ENCODE assay signal across 21 cellular contexts in the genomic region with DNA sequence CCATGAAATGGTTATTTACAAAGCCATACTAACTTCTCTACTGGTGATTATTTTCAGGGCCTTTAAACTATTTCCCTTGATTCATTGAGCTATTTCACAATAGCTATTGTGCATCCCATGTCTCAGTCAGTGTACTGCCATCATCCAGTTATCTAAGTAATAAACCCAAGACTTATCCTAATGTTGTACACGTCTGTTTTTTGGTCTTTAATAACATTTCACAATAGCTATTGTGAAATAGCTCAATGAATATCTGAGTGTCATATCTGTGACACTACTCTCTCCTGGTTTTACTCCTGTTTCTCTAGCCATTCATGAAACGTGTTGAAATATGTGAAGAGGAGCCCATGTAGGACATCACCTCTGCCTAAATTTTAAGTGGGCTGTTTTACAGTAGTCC. TPM values are rescaled to one million over a fixed set of nuclear protein-coding genes. Genes with fewer than 3 reads are reported as not detected.
DNase-seq lines count a peak whose midpoint lies in the region; ATAC-seq, FAIRE-seq and TF ChIP-seq lines count a peak whose summit lies in the region.
"Had no signal": no experiment of that assay in that cellular context is flagged by ENCODE, and none has a peak within 500 bp of the region (broad histone marks: within the 10 kb centered on the region; RNA-seq: fewer than 3 reads in every experiment).

No MANE protein-coding gene starts in this region.

- intact Hi-C loops in HepG2 (cut with micrococcal nuclease; ENCODE audit: unreplicated experiment) (loop anchor here (10.0 kb wide), 1 partner anchor 57 kb away; no protein-coding TSS in a partner anchor), right lobe of liver (cut with DNase I) (no loop called here)

- TF ChIP-seq EP300 in HepG2 (IDR thresholded peaks at IDR 0.05; ENCODE audit: low read depth in 2 of 2, low read length in 2 of 2) (no peak), HepG2 (CRISPR knock-in tag; IDR thresholded peaks at IDR 0.05; ENCODE audit: borderline replicate concordance) (no peak), gastroesophageal sphincter (IDR thresholded peaks at IDR 0.05) (no peak)

- H4K20me1 ChIP-seq in HepG2 (ENCODE audit: insufficient read depth, low read length) = no peaks in the 10 kb centered on the region
- H4K20me1 ChIP-seq: BLaER1 treated with 17β-estradiol and CSF1 and Interleukin-3, amounts not matched to agents 10 nM and 100 nM had no signal

- H3K4me3 ChIP-seq in HepG2 (replicated peaks in 1 of 3; ENCODE audit: insufficient read depth in 1 of 3, low read depth in 2 of 3, low read length in 3 of 3) (no peak overlapping the region), right lobe of liver (no peak overlapping the region), cardiac fibroblast (replicated peaks in 1 of 2; ENCODE audit: low read depth in 2 of 2, low read length in 2 of 2) (no peak overlapping the region), gastroesophageal sphincter (no peak overlapping the region)
- H3K4me3 ChIP-seq: BLaER1 treated with 17β-estradiol and CSF1 and Interleukin-3, amounts not matched to agents 10 nM and 100 nM; SJSA1 had no signal

- H3K79me2 ChIP-seq in HepG2 (ENCODE audit: insufficient read depth, low read length) = no peaks in the 10 kb centered on the region

- POLR2A ChIA-PET in HepG2 (lab: Yijun Ruan, JAX) = no interaction called here

- FAIRE-seq in HepG2 (lab: Jason Lieb, UNC) (no peak), GM12891 (lab: Jason Lieb, UNC) (no peak)
- FAIRE-seq: G401.6, GM18507 had no signal

- H3K27ac ChIP-seq in HepG2 (ENCODE audit: extremely low read length, insufficient read depth, low read length) = no peak overlapping the region
- H3K27ac ChIP-seq in right lobe of liver = no peak overlapping the region
- no peak overlapping the region for H3K27ac ChIP-seq in gastroesophageal sphincter
- H3K27ac ChIP-seq: BLaER1 treated with 17β-estradiol and CSF1 and Interleukin-3, amounts not matched to agents 10 nM and 100 nM; RWPE1; SJSA1 had no signal

- H3K27me3 ChIP-seq in HepG2 (ENCODE audit: control insufficient read depth in 1 of 2, insufficient read depth in 2 of 2, low read length in 2 of 2) = no peaks in the 10 kb centered on the region; a peak in 1 of 5 replicates
- H3K27me3 ChIP-seq in right lobe of liver = no peaks in the 10 kb centered on the region
- H3K27me3 ChIP-seq in gastroesophageal sphincter = no peaks in the 10 kb centered on the region
- H3K27me3 ChIP-seq: BLaER1 treated with 17β-estradiol and CSF1 and Interleukin-3, amounts not matched to agents 10 nM and 100 nM; SJSA1 had no signal

- H3K4me1 ChIP-seq in HepG2 (ENCODE audit: insufficient read depth, low read length) (peaks cover 13% of the 10 kb centered on the region), right lobe of liver (no peaks in the 10 kb centered on the region), gastroesophageal sphincter (no peaks in the 10 kb centered on the region)
- H3K4me1 ChIP-seq: BLaER1 treated with 17β-estradiol and CSF1 and Interleukin-3, amounts not matched to agents 10 nM and 100 nM; SJSA1 had no signal

- CTCF ChIA-PET in HepG2 (lab: Yijun Ruan, JAX; ENCODE audit: low intra/inter-chr PET ratio, low total read pairs) = no interaction called here

- WGBS in HepG2 (ENCODE audit: low lambda C conversion rate) = 40% methylated on average over 2 of the region's 2 CpGs
- WGBS in right lobe of liver (ENCODE audit: insufficient coverage, low coverage, low lambda C conversion rate, missing lambda C conversion rate) = 21% methylated on average over 2 of the region's 2 CpGs
- WGBS in gastroesophageal sphincter (ENCODE audit: low coverage in 1 of 2), 2 donors = 62 to 90% methylated on average over 2 of the region's 2 CpGs

- TF ChIP-seq CTCF in HepG2 (CRISPR knock-in tag; IDR thresholded peaks at IDR 0.05) = no peak
- TF ChIP-seq CTCF in right lobe of liver (IDR thresholded peaks at IDR 0.05) = no peak
- no peak for TF ChIP-seq CTCF in cardiac fibroblast (IDR thresholded peaks at IDR 0.05; ENCODE audit: low read depth, low read length)
- no peak for TF ChIP-seq CTCF in gastroesophageal sphincter (IDR thresholded peaks at IDR 0.05)

- no peak overlapping the region for H3K4me2 ChIP-seq in HepG2 (ENCODE audit: low read depth, low read length)
- H3K4me2 ChIP-seq: BLaER1 treated with 17β-estradiol and CSF1 and Interleukin-3, amounts not matched to agents 10 nM and 100 nM had no signal

- H3K9me3 ChIP-seq in HepG2 (ENCODE audit: low read length) = no peaks in the 10 kb centered on the region
- H3K9me3 ChIP-seq in right lobe of liver = no peaks in the 10 kb centered on the region
- H3K9me3 ChIP-seq in gastroesophageal sphincter = no peaks in the 10 kb centered on the region
- H3K9me3 ChIP-seq: SJSA1 had no signal

- no peak for ATAC-seq in HepG2
- no peak for ATAC-seq in right lobe of liver
- peak; percentile 55 for ATAC-seq in gastroesophageal sphincter

- BruUV-seq in HepG2 (replicated peaks; lab: Mats Ljungman, UMichigan) = no TSS peak

- H3K36me3 ChIP-seq in HepG2 (replicated peaks in 1 of 2; ENCODE audit: control insufficient read depth in 1 of 2, insufficient read depth in 2 of 2, low read length in 2 of 2) = no peaks in the 10 kb centered on the region
- H3K36me3 ChIP-seq in right lobe of liver = no peaks in the 10 kb centered on the region
- H3K36me3 ChIP-seq in gastroesophageal sphincter = no peaks in the 10 kb centered on the region
- H3K36me3 ChIP-seq: SJSA1 had no signal

- no peak overlapping the region for H2AFZ ChIP-seq in HepG2 (ENCODE audit: low read length)

- DNase-seq in HepG2 (ENCODE audit: low spot score) (no peak), right lobe of liver (no peak), cardiac fibroblast (ENCODE audit: low read depth in 2 of 2) (peak; percentile 20 to 30), GM12891 (ENCODE audit: insufficient read length, low spot score) (no peak), glomerular visceral epithelial cell (ENCODE audit: extremely low spot score) (no peak), epidermal melanocyte (ENCODE audit: insufficient read length, low spot score) (no peak)
- no peak for DNase-seq in activated CD8-positive, alpha-beta memory T cell treated with anti-CD3 and anti-CD28 coated beads for 24 hours
- DNase-seq: DND-41; GOT3; KBM-7; NCI-H1105 treated with DMSO at 0.1 percent for 48 hours; NCI-H187; NCI-H345; NCI-H69; NK-92 treated with Interleukin-12 subunit alpha and Interleukin-12 subunit beta, amount 100 ng/mL, for 24 hours had no signal

- no peak for TF ChIP-seq RAD21 in HepG2 (CRISPR knock-in tag; IDR thresholded peaks at IDR 0.05)

- no peak overlapping the region for H3K9ac ChIP-seq in HepG2 (ENCODE audit: insufficient read depth, low read depth, low read length)
- H3K9ac ChIP-seq: BLaER1 treated with 17β-estradiol and CSF1 and Interleukin-3, amounts not matched to agents 10 nM and 100 nM had no signal

- no peak for TF ChIP-seq POLR2A in HepG2 (IDR thresholded peaks at IDR 0.05; ENCODE audit: insufficient read depth in 1 of 2, low read depth in 2 of 2, low read length in 2 of 2)
- no peak for TF ChIP-seq POLR2A in right lobe of liver (IDR thresholded peaks at IDR 0.05)
- no peak for TF ChIP-seq POLR2A in gastroesophageal sphincter (IDR thresholded peaks at IDR 0.05)
- TF ChIP-seq POLR2A in GM12891 (IDR thresholded peaks at IDR 0.05; ENCODE audit: low read depth, low read length) = no peak

- in situ Hi-C loops in HepG2 (cut with HindIII; ENCODE audit: extremely low pct_ligation_motif_present, low pct_unique_long_range_greater_than_20kb) = no loop called here

RNA-seq across cellular contexts. Expression of a gene that starts 36.5 kb away (rescaled TPM):
- total RNA-seq in HepG2 (2016; rRNA removed; fragmentation: Illumina TruSeq; extraction: Trizol) (5.6 and 9.2 TPM in 2 replicates), right lobe of liver (10 to 100 TPM; 31.2 to 58.9 (median 37.4) TPM), gastroesophageal sphincter (10 to 100 TPM in 3 of 4 donors, 1 to 10 TPM in 1; 9.3 to 21.8 (median 16.0) TPM)
- total RNA-seq in HepG2 (2016; cell fraction: cytosol; rRNA removed; fragmentation: Illumina TruSeq; extraction: Trizol; ENCODE audit: low read depth) = 1.1 and 1.5 TPM in 2 replicates
- total RNA-seq in HepG2 (2016; cell fraction: insoluble cytoplasmic fraction; rRNA removed; fragmentation: Illumina TruSeq; extraction: Trizol) = 6.3 and 8.9 TPM in 2 replicates
- total RNA-seq in HepG2 (2016; cell fraction: membrane; rRNA removed; fragmentation: Illumina TruSeq; extraction: Trizol) = 2.6 and 3.2 TPM in 2 replicates
- 7.9 and 10.4 TPM in 2 replicates for total RNA-seq in HepG2 (2016; cell fraction: nucleus; rRNA removed; fragmentation: Illumina TruSeq; extraction: Trizol)
- polyA plus RNA-seq in HepG2 (2011; rRNA removed) = 21.7 and 35.7 TPM in 2 replicates
- 24.2 and 35.4 TPM in 2 replicates for polyA plus RNA-seq in HepG2 (2011; cell fraction: cytosol; rRNA removed)
- 17.7 and 30.5 TPM in 2 replicates for polyA plus RNA-seq in HepG2 (2011; cell fraction: nucleus; rRNA removed)
- 45.3 and 74.1 TPM in 2 replicates for polyA plus RNA-seq in HepG2 (2012)
- 1.1 TPM in 2 replicates for polyA plus RNA-seq in HepG2 (2016; cell fraction: cytosol; fragmentation: Illumina TruSeq; extraction: Trizol; ENCODE audit: low read depth)
- 5.3 and 6.1 TPM in 2 replicates for polyA plus RNA-seq in HepG2 (2016; cell fraction: insoluble cytoplasmic fraction; fragmentation: Illumina TruSeq; extraction: Trizol; ENCODE audit: low read depth)
- polyA plus RNA-seq in HepG2 (2016; cell fraction: membrane; fragmentation: Illumina TruSeq; extraction: Trizol; ENCODE audit: low read depth) = 2.1 and 2.2 TPM in 2 replicates
- 7.8 and 11.6 TPM in 2 replicates for polyA plus RNA-seq in HepG2 (2016; cell fraction: nucleus; fragmentation: Illumina TruSeq; extraction: Trizol; ENCODE audit: insufficient read depth, low read depth)
- polyA minus RNA-seq in HepG2 (2011; rRNA and poly(A)+ RNA removed; ENCODE audit: low replicate concordance) = 0.26 and 39.0 TPM in 2 replicates
- polyA minus RNA-seq in HepG2 (2011; cell fraction: cytosol; rRNA and poly(A)+ RNA removed) = 15.9 and 32.1 TPM in 2 replicates
- polyA minus RNA-seq in HepG2 (2011; cell fraction: nucleus; rRNA and poly(A)+ RNA removed) = 41.2 and 55.0 TPM in 2 replicates
- 14.2 TPM for polyA plus RNA-seq in GM12891 (2012; ENCODE audit: low read depth, missing spikeins)

RNA-seq across cellular contexts. Expression of a gene that starts 59.1 kb away (rescaled TPM):
- total RNA-seq in HepG2 (2016; rRNA removed; fragmentation: Illumina TruSeq; extraction: Trizol) (60.7 and 68.6 TPM in 2 replicates), right lobe of liver (10 to 100 TPM; 11.5 to 17.1 (median 15.0) TPM), gastroesophageal sphincter (10 to 100 TPM; 37.0 to 60.3 (median 49.7) TPM)
- 24.2 and 27.7 TPM in 2 replicates for total RNA-seq in HepG2 (2016; cell fraction: cytosol; rRNA removed; fragmentation: Illumina TruSeq; extraction: Trizol; ENCODE audit: low read depth)
- 58.8 and 66.8 TPM in 2 replicates for total RNA-seq in HepG2 (2016; cell fraction: insoluble cytoplasmic fraction; rRNA removed; fragmentation: Illumina TruSeq; extraction: Trizol)
- 48.2 and 58.3 TPM in 2 replicates for total RNA-seq in HepG2 (2016; cell fraction: membrane; rRNA removed; fragmentation: Illumina TruSeq; extraction: Trizol)
- 42.2 and 46.2 TPM in 2 replicates for total RNA-seq in HepG2 (2016; cell fraction: nucleus; rRNA removed; fragmentation: Illumina TruSeq; extraction: Trizol)
- polyA plus RNA-seq in HepG2 (2011; rRNA removed) = 19.3 and 20.7 TPM in 2 replicates
- 19.8 and 20.9 TPM in 2 replicates for polyA plus RNA-seq in HepG2 (2011; cell fraction: cytosol; rRNA removed)
- 15.6 and 18.8 TPM in 2 replicates for polyA plus RNA-seq in HepG2 (2011; cell fraction: nucleus; rRNA removed)
- polyA plus RNA-seq in HepG2 (2012) = 44.5 and 69.6 TPM in 2 replicates
- polyA plus RNA-seq in HepG2 (2016; cell fraction: cytosol; fragmentation: Illumina TruSeq; extraction: Trizol; ENCODE audit: low read depth) = 13.5 and 22.0 TPM in 2 replicates
- 62.6 and 67.4 TPM in 2 replicates for polyA plus RNA-seq in HepG2 (2016; cell fraction: insoluble cytoplasmic fraction; fragmentation: Illumina TruSeq; extraction: Trizol; ENCODE audit: low read depth)
- polyA plus RNA-seq in HepG2 (2016; cell fraction: membrane; fragmentation: Illumina TruSeq; extraction: Trizol; ENCODE audit: low read depth) = 31.2 and 44.6 TPM in 2 replicates
- 46.9 and 49.8 TPM in 2 replicates for polyA plus RNA-seq in HepG2 (2016; cell fraction: nucleus; fragmentation: Illumina TruSeq; extraction: Trizol; ENCODE audit: insufficient read depth, low read depth)
- 24.4 and 62.5 TPM in 2 replicates for polyA minus RNA-seq in HepG2 (2011; rRNA and poly(A)+ RNA removed; ENCODE audit: low replicate concordance)
- polyA minus RNA-seq in HepG2 (2011; cell fraction: cytosol; rRNA and poly(A)+ RNA removed) = 8.6 and 12.1 TPM in 2 replicates
- 20.6 and 24.7 TPM in 2 replicates for polyA minus RNA-seq in HepG2 (2011; cell fraction: nucleus; rRNA and poly(A)+ RNA removed)
- 66.2 TPM for polyA plus RNA-seq in GM12891 (2012; ENCODE audit: low read depth, missing spikeins)

Comparison
In these comparisons a context has a peak if more than half of its experiments do, and no peak if none do; other contexts are left out.
1. DNase-seq: peak in cardiac fibroblast (2 of 2); none in HepG2 (single experiment), right lobe of liver (0 of 3), GM12891 (single experiment), activated CD8-positive, alpha-beta memory T cell treated with anti-CD3 and anti-CD28 coated beads for 24 hours (single experiment), glomerular visceral epithelial cell (single experiment) and epidermal melanocyte (single experiment).